7 cellular contexts compared by ENCODE assay signal in genomic region chr11:1862588-1863351, GRCh38. TPM values are rescaled to one million over a fixed set of nuclear protein-coding genes. Genes with fewer than 3 reads are reported as not detected.
DNase-seq lines count a peak whose midpoint lies in the region; FAIRE-seq and TF ChIP-seq lines count a peak whose summit lies in the region.
"Had no signal": no experiment of that assay in that cellular context is flagged by ENCODE, and none has a peak within 500 bp of the region (broad histone marks: within the 10 kb centered on the region; RNA-seq: fewer than 3 reads in every experiment).

No MANE protein-coding gene starts in this region.

- no peak for TF ChIP-seq EP300 in esophagus muscularis mucosa (IDR thresholded peaks at IDR 0.05)

- peak overlapping the region; percentile 84 to 87 (median 86) for H3K27ac ChIP-seq in esophagus muscularis mucosa (replicated peaks in 1 of 4)
- peak overlapping the region; percentile 80 for H3K27ac ChIP-seq in skeletal muscle tissue (ENCODE audit: low read depth, low read length)

- H3K9me3 ChIP-seq in esophagus muscularis mucosa (no peaks in the 10 kb centered on the region), skeletal muscle tissue (ENCODE audit: control insufficient read depth in 3 of 3, low read length in 3 of 3) (no peaks in the 10 kb centered on the region)

- peak; percentile 87 for FAIRE-seq in HTR-8/SVneo (lab: Jason Lieb, UNC)

- no peaks in the 10 kb centered on the region for H3K27me3 Mint-ChIP-seq in activated T-helper 2 cell treated with anti-CD3 and anti-CD28 coated beads, Interferon-gamma antibody, Interleukin-2, Interleukin-4, amounts not matched to agents 10 μg/mL and 5 μg/mL and 100 μg/mL, durations not matched to agents 14 hours and 24 hours and 36 hours (ENCODE audit: low read depth)

- H3K4me3 ChIP-seq in esophagus muscularis mucosa (no peak overlapping the region), skeletal muscle tissue (ENCODE audit: low read length in 3 of 3) (peak overlapping the region in 2 of 3 donors; percentile 60 to 68)

- no peaks in the 10 kb centered on the region for H3K27me3 ChIP-seq in esophagus muscularis mucosa
- peaks cover 0 to 37% (median 0%) of the 10 kb centered on the region in 3 donors for H3K27me3 ChIP-seq in skeletal muscle tissue (ENCODE audit: control insufficient read depth in 3 of 3, insufficient read depth in 3 of 3, low read length in 3 of 3)

- WGBS in esophagus muscularis mucosa: 53% methylated on average over 4 of the region's 14 CpGs

- peaks cover 6% of the 10 kb centered on the region for H3K4me1 Mint-ChIP-seq in activated T-helper 2 cell treated with anti-CD3 and anti-CD28 coated beads, Interferon-gamma antibody, Interleukin-2, Interleukin-4, amounts not matched to agents 10 μg/mL and 5 μg/mL and 100 μg/mL, durations not matched to agents 14 hours and 24 hours and 36 hours (ENCODE audit: low read depth)

- intact Hi-C loops in esophagus muscularis mucosa (cut with DNase I): no loop called here
- intact Hi-C loops in activated T-helper 2 cell treated with anti-CD3 and anti-CD28 coated beads, Interferon-gamma antibody, Interleukin-2, Interleukin-4, amounts not matched to agents 10 μg/mL and 5 μg/mL and 100 μg/mL, durations not matched to agents 14 hours and 24 hours and 36 hours (cut with micrococcal nuclease): no loop called here

- H3K4me1 ChIP-seq in esophagus muscularis mucosa (peaks cover 27 to 52% (median 50%) of the 10 kb centered on the region in 4 donors), skeletal muscle tissue (ENCODE audit: control insufficient read depth in 3 of 3, insufficient read depth in 3 of 3, low read length in 3 of 3) (peaks cover 32 to 38% (median 34%) of the 10 kb centered on the region in 3 donors)

- no peaks in the 10 kb centered on the region for H3K9me3 Mint-ChIP-seq in activated T-helper 2 cell treated with anti-CD3 and anti-CD28 coated beads, Interferon-gamma antibody, Interleukin-2, Interleukin-4, amounts not matched to agents 10 μg/mL and 5 μg/mL and 100 μg/mL, durations not matched to agents 14 hours and 24 hours and 36 hours

- no peak for TF ChIP-seq CTCF in esophagus muscularis mucosa (IDR thresholded peaks at IDR 0.05)

- H3K36me3 ChIP-seq in esophagus muscularis mucosa (no peaks in the 10 kb centered on the region), skeletal muscle tissue (ENCODE audit: control insufficient read depth in 3 of 3, insufficient read depth in 3 of 3, low read length in 3 of 3) (no peaks in the 10 kb centered on the region)

- peak overlapping the region in 2 of 3 donors; percentile 61 to 70 for H3K9ac ChIP-seq in skeletal muscle tissue (ENCODE audit: low read depth in 1 of 3, low read length in 3 of 3)

- H3K36me3 Mint-ChIP-seq in activated T-helper 2 cell treated with anti-CD3 and anti-CD28 coated beads, Interferon-gamma antibody, Interleukin-2, Interleukin-4, amounts not matched to agents 10 μg/mL and 5 μg/mL and 100 μg/mL, durations not matched to agents 14 hours and 24 hours and 36 hours (ENCODE audit: low read depth): peaks cover 19% of the 10 kb centered on the region

- peak; percentile 38 for DNase-seq in HTR-8/SVneo (ENCODE audit: insufficient read length, low spot score)
- no peak for DNase-seq in esophagus muscularis mucosa (ENCODE audit: extremely low spot score)
- no peak for DNase-seq in GF-D8 (lab: John Stamatoyannopoulos, UW)
- DNase-seq in NCI-H1694 (lab: John Stamatoyannopoulos, UW): no peak
- DNase-seq in activated T-helper 2 cell treated with anti-CD3 and anti-CD28 coated beads, Interferon-gamma antibody, Interleukin-2, Interleukin-4, amounts not matched to agents 10 μg/mL and 5 μg/mL and 100 μg/mL, durations not matched to agents 14 hours and 24 hours and 36 hours (ENCODE audit: low spot score): no peak
- DNase-seq: activated CD8-positive, alpha-beta T cell treated with anti-CD3 and anti-CD28 coated beads, Interleukin-2, amount 10 ng/mL, durations not matched to agents 7 days and 5 days had no signal

- no peak overlapping the region for H3K27ac Mint-ChIP-seq in activated T-helper 2 cell treated with anti-CD3 and anti-CD28 coated beads, Interferon-gamma antibody, Interleukin-2, Interleukin-4, amounts not matched to agents 10 μg/mL and 5 μg/mL and 100 μg/mL, durations not matched to agents 14 hours and 24 hours and 36 hours
- H3K27ac Mint-ChIP-seq: activated CD8-positive, alpha-beta T cell treated with anti-CD3 and anti-CD28 coated beads, Interleukin-2, amount 10 ng/mL, durations not matched to agents 7 days and 5 days had no signal

- H3K4me3 Mint-ChIP-seq in activated T-helper 2 cell treated with anti-CD3 and anti-CD28 coated beads, Interferon-gamma antibody, Interleukin-2, Interleukin-4, amounts not matched to agents 10 μg/mL and 5 μg/mL and 100 μg/mL, durations not matched to agents 14 hours and 24 hours and 36 hours (ENCODE audit: low read depth): no peak overlapping the region
- H3K4me3 Mint-ChIP-seq: activated CD8-positive, alpha-beta T cell treated with anti-CD3 and anti-CD28 coated beads, Interleukin-2, amount 10 ng/mL, durations not matched to agents 7 days and 5 days had no signal

- TF ChIP-seq POLR2A in esophagus muscularis mucosa (IDR thresholded peaks at IDR 0.05; ENCODE audit: low read depth): no peak

RNA-seq across cellular contexts. Expression of gene LSP1, which starts 9.9 kb away (rescaled TPM):
- total RNA-seq in esophagus muscularis mucosa: 10 to 100 TPM; 10.3 to 36.5 (median 35.4) TPM
- total RNA-seq in skeletal muscle tissue: 29.2 TPM
- 442 and 449 TPM in 2 replicates for total RNA-seq in activated T-helper 2 cell treated with anti-CD3 and anti-CD28 coated beads, Interferon-gamma antibody, Interleukin-2, Interleukin-4, amounts not matched to agents 10 μg/mL and 5 μg/mL and 100 μg/mL, durations not matched to agents 14 hours and 24 hours and 36 hours

RNA-seq across cellular contexts. Expression of gene TNNI2, which starts 24.0 kb away (rescaled TPM):
- 1 to 10 TPM in 1 of 4 donors, not detected in 3; 4.2 TPM for total RNA-seq in esophagus muscularis mucosa
- total RNA-seq in skeletal muscle tissue: 2,937 TPM
- total RNA-seq in activated T-helper 2 cell treated with anti-CD3 and anti-CD28 coated beads, Interferon-gamma antibody, Interleukin-2, Interleukin-4, amounts not matched to agents 10 μg/mL and 5 μg/mL and 100 μg/mL, durations not matched to agents 14 hours and 24 hours and 36 hours: 0.27 TPM in 1 of 2 replicates, not detected in the other

RNA-seq across cellular contexts. Expression of gene SYT8, which starts 28.0 kb away (rescaled TPM):
- total RNA-seq in esophagus muscularis mucosa (not detected), skeletal muscle tissue (not detected)
- not detected in 2 replicates for total RNA-seq in activated T-helper 2 cell treated with anti-CD3 and anti-CD28 coated beads, Interferon-gamma antibody, Interleukin-2, Interleukin-4, amounts not matched to agents 10 μg/mL and 5 μg/mL and 100 μg/mL, durations not matched to agents 14 hours and 24 hours and 36 hours
- total RNA-seq: activated CD8-positive, alpha-beta T cell treated with anti-CD3 and anti-CD28 coated beads, Interleukin-2, amount 10 ng/mL, durations not matched to agents 7 days and 5 days had no signal

RNA-seq across cellular contexts. Expression of gene PRR33, which starts 28.9 kb away (rescaled TPM):
- total RNA-seq in esophagus muscularis mucosa (not detected), skeletal muscle tissue (1.0 TPM)
- total RNA-seq in activated T-helper 2 cell treated with anti-CD3 and anti-CD28 coated beads, Interferon-gamma antibody, Interleukin-2, Interleukin-4, amounts not matched to agents 10 μg/mL and 5 μg/mL and 100 μg/mL, durations not matched to agents 14 hours and 24 hours and 36 hours: 0.05 TPM in 1 of 2 replicates, not detected in the other

RNA-seq across cellular contexts. Expression of gene TNNT3, which starts 56.7 kb away (rescaled TPM):
- total RNA-seq in esophagus muscularis mucosa (1 to 10 TPM; 2.8 to 6.0 (median 3.6) TPM), skeletal muscle tissue (4,042 TPM)
- 2.0 and 2.9 TPM in 2 replicates for total RNA-seq in activated T-helper 2 cell treated with anti-CD3 and anti-CD28 coated beads, Interferon-gamma antibody, Interleukin-2, Interleukin-4, amounts not matched to agents 10 μg/mL and 5 μg/mL and 100 μg/mL, durations not matched to agents 14 hours and 24 hours and 36 hours

Comparison
In these comparisons a context has a peak if more than half of its experiments do, and no peak if none do; other contexts are left out.
1. H3K4me3 ChIP-seq: peak in skeletal muscle tissue (2 of 3); none in esophagus muscularis mucosa (0 of 4).
2. RNA of gene LSP1, which starts 9.9 kb away (total RNA-seq): 442 to 449 TPM in activated T-helper 2 cell treated with anti-CD3 and anti-CD28 coated beads, Interferon-gamma antibody, Interleukin-2, Interleukin-4, amounts not matched to agents 10 μg/mL and 5 μg/mL and 100 μg/mL, durations not matched to agents 14 hours and 24 hours and 36 hours; 10.3 to 36.5 TPM in esophagus muscularis mucosa and 29.2 TPM in skeletal muscle tissue (single experiment); every median in the first group is over 10 times any median in the second.
3. RNA of gene TNNI2, which starts 24.0 kb away (total RNA-seq): 2,937 TPM in skeletal muscle tissue (single experiment); 0.27 TPM in activated T-helper 2 cell treated with anti-CD3 and anti-CD28 coated beads, Interferon-gamma antibody, Interleukin-2, Interleukin-4, amounts not matched to agents 10 μg/mL and 5 μg/mL and 100 μg/mL, durations not matched to agents 14 hours and 24 hours and 36 hours and 4.2 TPM in esophagus muscularis mucosa; every median in the first group is over 100 times any median in the second.